ENCODE assay signal across 11 cellular contexts in genomic region chr3:72597756-72598195, GRCh38.
DNase-seq lines count a peak whose midpoint lies in the region; ATAC-seq and TF ChIP-seq lines count a peak whose summit lies in the region.
"Had no signal": no experiment of that assay in that cellular context is flagged by ENCODE, and none has a peak within 500 bp of the region (broad histone marks: within the 10 kb centered on the region; RNA-seq: fewer than 3 reads in every experiment).

No MANE protein-coding gene starts in this region.

- H3K4me1 Mint-ChIP-seq in activated T-cell treated with anti-CD3 and anti-CD28 coated beads, Interleukin-2, amount 50 U/mL, for 24 hours (ENCODE audit: low read depth): no peaks in the 10 kb centered on the region

- H3K4me3 Mint-ChIP-seq in activated T-cell treated with anti-CD3 and anti-CD28 coated beads, Interleukin-2, amount 50 U/mL, for 24 hours: no peak overlapping the region
- H3K4me3 Mint-ChIP-seq: T-cell had no signal

- peaks cover 5% of the 10 kb centered on the region for H3K27me3 Mint-ChIP-seq in activated T-cell treated with anti-CD3 and anti-CD28 coated beads, Interleukin-2, amount 50 U/mL, for 24 hours
- H3K27me3 Mint-ChIP-seq: T-cell had no signal

- no peaks in the 10 kb centered on the region for H3K9me3 Mint-ChIP-seq in activated T-cell treated with anti-CD3 and anti-CD28 coated beads, Interleukin-2, amount 50 U/mL, for 24 hours
- H3K9me3 Mint-ChIP-seq: T-cell had no signal

- no peak overlapping the region for H3K4me3 ChIP-seq in cardiac fibroblast (replicated peaks in 1 of 2; ENCODE audit: low read depth in 2 of 2, low read length in 2 of 2)

- ATAC-seq in HG03520 (IDR thresholded peaks at IDR 0.05; ENCODE audit: unreplicated experiment): no peak
- ATAC-seq: T-cell had no signal

- H3K27ac Mint-ChIP-seq in activated T-cell treated with anti-CD3 and anti-CD28 coated beads, Interleukin-2, amount 50 U/mL, for 24 hours: no peak overlapping the region
- H3K27ac Mint-ChIP-seq: T-cell had no signal

- no peaks in the 10 kb centered on the region for H3K36me3 Mint-ChIP-seq in activated T-cell treated with anti-CD3 and anti-CD28 coated beads, Interleukin-2, amount 50 U/mL, for 24 hours (ENCODE audit: low read depth)
- H3K36me3 Mint-ChIP-seq: T-cell had no signal

- TF ChIP-seq CTCF in cardiac fibroblast (IDR thresholded peaks at IDR 0.05; ENCODE audit: low read depth, low read length): no peak

- DNase-seq in DMS53 (lab: John Stamatoyannopoulos, UW): peak; percentile 12
- DNase-seq in DMS53 treated with DMSO at 0.1 percent for 48 hours (lab: John Stamatoyannopoulos, UW; ENCODE audit: unreplicated experiment): no peak
- DNase-seq in NCI-H510A (lab: John Stamatoyannopoulos, UW): peak; percentile 29
- DNase-seq in cardiac fibroblast (ENCODE audit: low read depth in 2 of 2): peak; percentile 3 to 24
- DNase-seq in renal cortical epithelial cell (ENCODE audit: low read depth): peak; percentile 38
- no peak for DNase-seq in activated T-cell treated with anti-CD3 and anti-CD28 coated beads, Interleukin-2, amount 50 U/mL, for 24 hours
- no peak for DNase-seq in T-helper 9 cell
- DNase-seq: erythroblast, NCI-H226, T-cell had no signal

Comparison
In these comparisons a context has a peak if more than half of its experiments do, and no peak if none do; other contexts are left out.
1. DNase-seq: peak in DMS53 (single experiment), NCI-H510A (single experiment), cardiac fibroblast (2 of 2) and renal cortical epithelial cell (single experiment); none in DMS53 treated with DMSO at 0.1 percent for 48 hours (single experiment), activated T-cell treated with anti-CD3 and anti-CD28 coated beads, Interleukin-2, amount 50 U/mL, for 24 hours (single experiment) and T-helper 9 cell (single experiment).